7 cellular contexts compared by ENCODE assay signal in genomic region chr2:106805716-106806115, GRCh38.
"Had no signal": no experiment of that assay in that cellular context is flagged by ENCODE, and none has a peak within 500 bp of the region (broad histone marks: within the 10 kb centered on the region; RNA-seq: fewer than 3 reads in every experiment).

No MANE protein-coding gene starts in this region.

- H3K4me2 ChIP-seq: KMS-11 had no signal

- H3K27ac Mint-ChIP-seq: IgD-negative memory B cell had no signal

- H3K9ac ChIP-seq: KMS-11 had no signal

- H3K4me1 Mint-ChIP-seq: IgD-negative memory B cell had no signal

- H3K4me3 Mint-ChIP-seq: IgD-negative memory B cell had no signal

- ATAC-seq: HepG2 had no signal

- H3K27me3 Mint-ChIP-seq: IgD-negative memory B cell had no signal

- H3K27ac ChIP-seq: HL-60, KMS-11 had no signal

- DNase-seq: GOT3, HCEC 1CT, KBM-7 had no signal
